Comparison of ENCODE assay signal across 8 cellular contexts in the genomic region with DNA sequence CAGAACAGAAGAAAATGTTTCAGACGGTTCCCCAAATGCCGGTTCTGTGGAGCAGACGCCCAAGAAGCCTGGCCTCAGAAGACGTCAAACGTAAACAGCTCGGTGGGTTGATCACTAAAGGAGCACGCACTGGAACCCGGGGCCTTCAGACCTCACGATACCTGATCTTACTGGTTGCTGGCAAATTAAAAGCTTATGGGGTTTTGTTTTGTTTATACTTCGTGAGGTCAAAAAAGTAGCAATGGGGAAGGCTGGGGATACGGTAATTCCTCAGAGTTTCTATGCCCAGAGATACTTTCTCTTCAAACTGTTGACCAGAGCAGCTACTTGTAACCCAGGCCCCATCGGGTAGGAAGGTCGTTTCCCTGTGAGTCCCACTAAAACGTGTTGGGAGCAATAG. TPM values are rescaled to one million over a fixed set of nuclear protein-coding genes. Genes with fewer than 3 reads are reported as not detected.
DNase-seq lines count a peak whose midpoint lies in the region; ATAC-seq, FAIRE-seq and TF ChIP-seq lines count a peak whose summit lies in the region.

No MANE protein-coding gene starts in this region.

- H3K4me2 ChIP-seq in neural cell (ENCODE audit: low read length): peak overlapping the region; percentile 89

- no peak for TF ChIP-seq RAD21 in neural cell (conservative IDR thresholded peaks at IDR 0.05)

- TF ChIP-seq CTCF in heart left ventricle (IDR thresholded peaks at IDR 0.05) (no peak), RWPE1 (conservative IDR thresholded peaks at IDR 0.05; ENCODE audit: low read depth) (no peak), neural cell (IDR thresholded peaks at IDR 0.05; ENCODE audit: poor library complexity, severe bottlenecking) (no peak)

- FAIRE-seq in HTR-8/SVneo (lab: Jason Lieb, UNC): no peak

- H3K27ac ChIP-seq in heart left ventricle: peak overlapping the region; percentile 96 to 100 (median 100)
- peak overlapping the region; percentile 99 for H3K27ac ChIP-seq in RWPE1
- H3K27ac ChIP-seq in neural cell (ENCODE audit: low read length): no peak overlapping the region

- H3K36me3 ChIP-seq in heart left ventricle (peaks cover 0 to 37% (median 30%) of the 10 kb centered on the region in 9 donors), endocrine pancreas (ENCODE audit: control insufficient read depth, insufficient read depth, low read length) (no peaks in the 10 kb centered on the region), neural cell (ENCODE audit: insufficient read depth, low read length) (peaks cover 6% of the 10 kb centered on the region)

- ATAC-seq in heart left ventricle: no peak
- no peak for ATAC-seq in Right ventricle myocardium superior (ENCODE audit: poor library complexity)
- ATAC-seq in HG03108 (IDR thresholded peaks at IDR 0.05; ENCODE audit: unreplicated experiment): no peak

- H3K9me3 ChIP-seq in heart left ventricle (no peaks in the 10 kb centered on the region), endocrine pancreas (ENCODE audit: control insufficient read depth, low read length) (no peaks in the 10 kb centered on the region), neural cell (ENCODE audit: low read length) (no peaks in the 10 kb centered on the region)

- no peak overlapping the region for H2AFZ ChIP-seq in neural cell (ENCODE audit: low read depth, low read length)

- intact Hi-C loops in heart left ventricle (cut with DNase I) (loop anchor here in 6 of 10 donors (5.0 to 10.0 kb wide), 5 partner anchors 68 to 212 kb away; a partner anchor contains a TSS), Right ventricle myocardium superior (cut with DNase I) (loop anchor here (5.0 kb wide), 1 partner anchor 68 kb away; a partner anchor contains a TSS)

- POLR2A ChIA-PET in RWPE1 (lab: Yijun Ruan, JAX; ENCODE audit: low non-redundant PET): no interaction called here

- peaks cover 40% of the 10 kb centered on the region for H3K79me2 ChIP-seq in neural cell (replicated peaks; ENCODE audit: insufficient read depth, low read length)

- 0 to 2% (median 1%) methylated on average over 14 of the region's 14 CpGs for WGBS in heart left ventricle, 4 donors

- no peak for TF ChIP-seq POLR2A in heart left ventricle (IDR thresholded peaks at IDR 0.05)

- H3K27me3 ChIP-seq in heart left ventricle: no peaks in the 10 kb centered on the region
- no peaks in the 10 kb centered on the region for H3K27me3 ChIP-seq in endocrine pancreas (ENCODE audit: control insufficient read depth, insufficient read depth, low read length)
- H3K27me3 ChIP-seq in neural cell (ENCODE audit: insufficient read depth, low read depth, low read length): peaks cover 11% of the 10 kb centered on the region

- H3K9ac ChIP-seq in endocrine pancreas (ENCODE audit: control insufficient read depth, insufficient read depth, low read length): peak overlapping the region; percentile 99
- H3K9ac ChIP-seq in neural cell (ENCODE audit: low read length): peak overlapping the region; percentile 94

- H3F3A ChIP-seq in neural cell (ENCODE audit: insufficient read depth, low read length, poor library complexity, severe bottlenecking): peaks cover 5% of the 10 kb centered on the region

- DNase-seq in heart left ventricle (no peak), Right ventricle myocardium superior (no peak), RWPE1 (ENCODE audit: low spot score) (no peak), DMS153 treated with DMSO at 0.1 percent for 48 hours (lab: John Stamatoyannopoulos, UW; ENCODE audit: unreplicated experiment) (no peak), HTR-8/SVneo (ENCODE audit: insufficient read length, low spot score) (no peak)

- H4K20me1 ChIP-seq in neural cell (ENCODE audit: insufficient read depth): peaks cover 18% of the 10 kb centered on the region

- no peak for TF ChIP-seq EP300 in neural cell (conservative IDR thresholded peaks at IDR 0.05; ENCODE audit: poor library complexity, severe bottlenecking)

- H3K9me2 ChIP-seq in neural cell (ENCODE audit: insufficient read depth, low read length): no peaks in the 10 kb centered on the region

- peaks cover 0 to 70% (median 59%) of the 10 kb centered on the region in 12 donors for H3K4me1 ChIP-seq in heart left ventricle
- peaks cover 35% of the 10 kb centered on the region for H3K4me1 ChIP-seq in endocrine pancreas (ENCODE audit: control insufficient read depth, insufficient read depth, low read length)

- H3K4me3 ChIP-seq in heart left ventricle (peak overlapping the region; percentile 77 to 96 (median 92)), endocrine pancreas (ENCODE audit: control insufficient read depth, insufficient read depth, low read length) (peak overlapping the region; percentile 97), neural cell (ENCODE audit: low read length) (peak overlapping the region; percentile 85)

- CTCF ChIA-PET in RWPE1 (lab: Yijun Ruan, JAX): interaction anchor here (0.8 kb wide), 2 partner anchors 14 to 680 kb away, joined by 3 to 4 read pairs; no protein-coding TSS in a partner anchor

TF ChIP-seq in neural cell, 6 proteins besides CTCF, POLR2A, EP300 and RAD21:
- TF ChIP-seq POLR2AphosphoS5 (IDR thresholded peaks at IDR 0.05): no peak
- TF ChIP-seq, protein P1, sequence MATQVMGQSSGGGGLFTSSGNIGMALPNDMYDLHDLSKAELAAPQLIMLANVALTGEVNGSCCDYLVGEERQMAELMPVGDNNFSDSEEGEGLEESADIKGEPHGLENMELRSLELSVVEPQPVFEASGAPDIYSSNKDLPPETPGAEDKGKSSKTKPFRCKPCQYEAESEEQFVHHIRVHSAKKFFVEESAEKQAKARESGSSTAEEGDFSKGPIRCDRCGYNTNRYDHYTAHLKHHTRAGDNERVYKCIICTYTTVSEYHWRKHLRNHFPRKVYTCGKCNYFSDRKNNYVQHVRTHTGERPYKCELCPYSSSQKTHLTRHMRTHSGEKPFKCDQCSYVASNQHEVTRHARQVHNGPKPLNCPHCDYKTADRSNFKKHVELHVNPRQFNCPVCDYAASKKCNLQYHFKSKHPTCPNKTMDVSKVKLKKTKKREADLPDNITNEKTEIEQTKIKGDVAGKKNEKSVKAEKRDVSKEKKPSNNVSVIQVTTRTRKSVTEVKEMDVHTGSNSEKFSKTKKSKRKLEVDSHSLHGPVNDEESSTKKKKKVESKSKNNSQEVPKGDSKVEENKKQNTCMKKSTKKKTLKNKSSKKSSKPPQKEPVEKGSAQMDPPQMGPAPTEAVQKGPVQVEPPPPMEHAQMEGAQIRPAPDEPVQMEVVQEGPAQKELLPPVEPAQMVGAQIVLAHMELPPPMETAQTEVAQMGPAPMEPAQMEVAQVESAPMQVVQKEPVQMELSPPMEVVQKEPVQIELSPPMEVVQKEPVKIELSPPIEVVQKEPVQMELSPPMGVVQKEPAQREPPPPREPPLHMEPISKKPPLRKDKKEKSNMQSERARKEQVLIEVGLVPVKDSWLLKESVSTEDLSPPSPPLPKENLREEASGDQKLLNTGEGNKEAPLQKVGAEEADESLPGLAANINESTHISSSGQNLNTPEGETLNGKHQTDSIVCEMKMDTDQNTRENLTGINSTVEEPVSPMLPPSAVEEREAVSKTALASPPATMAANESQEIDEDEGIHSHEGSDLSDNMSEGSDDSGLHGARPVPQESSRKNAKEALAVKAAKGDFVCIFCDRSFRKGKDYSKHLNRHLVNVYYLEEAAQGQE (IDR thresholded peaks at IDR 0.05; ENCODE audit: borderline replicate concordance): no peak
- no peak for TF ChIP-seq EZH2 (IDR thresholded peaks at IDR 0.05; ENCODE audit: borderline replicate concordance, insufficient read depth, low read length, poor library complexity, severe bottlenecking)
- no peak for TF ChIP-seq MXI1 (conservative IDR thresholded peaks at IDR 0.05; ENCODE audit: poor library complexity, severe bottlenecking)
- no peak for TF ChIP-seq TAF1 (IDR thresholded peaks at IDR 0.05; ENCODE audit: low read depth)
- TF ChIP-seq SMC3 (conservative IDR thresholded peaks at IDR 0.05; ENCODE audit: poor library complexity): no peak

RNA-seq across cellular contexts. Expression of a gene that starts 1.7 kb away (rescaled TPM):
- total RNA-seq in heart left ventricle (10 to 100 TPM; 25.8 to 44.9 (median 35.1) TPM), Right ventricle myocardium superior (37.5 TPM)
- polyA plus RNA-seq in heart left ventricle (10 to 100 TPM; 19.0 to 27.4 TPM), neural cell (106 and 107 TPM in 2 replicates)
- 86.6 and 95.9 TPM in 2 replicates for polyA minus RNA-seq in neural cell

RNA-seq across cellular contexts. Expression of a gene that starts 22.9 kb away (rescaled TPM):
- total RNA-seq in heart left ventricle (under 1 TPM in 1 of 9 donors, not detected in 8; 0.61 TPM), Right ventricle myocardium superior (not detected)
- polyA plus RNA-seq in heart left ventricle (under 1 TPM in 1 of 2 donors, not detected in 1; 0.04 TPM), neural cell (44.2 and 53.4 TPM in 2 replicates)
- polyA minus RNA-seq in neural cell: 116 and 127 TPM in 2 replicates
